Comparison of ENCODE assay signal across 1 cellular context in the genomic region with DNA sequence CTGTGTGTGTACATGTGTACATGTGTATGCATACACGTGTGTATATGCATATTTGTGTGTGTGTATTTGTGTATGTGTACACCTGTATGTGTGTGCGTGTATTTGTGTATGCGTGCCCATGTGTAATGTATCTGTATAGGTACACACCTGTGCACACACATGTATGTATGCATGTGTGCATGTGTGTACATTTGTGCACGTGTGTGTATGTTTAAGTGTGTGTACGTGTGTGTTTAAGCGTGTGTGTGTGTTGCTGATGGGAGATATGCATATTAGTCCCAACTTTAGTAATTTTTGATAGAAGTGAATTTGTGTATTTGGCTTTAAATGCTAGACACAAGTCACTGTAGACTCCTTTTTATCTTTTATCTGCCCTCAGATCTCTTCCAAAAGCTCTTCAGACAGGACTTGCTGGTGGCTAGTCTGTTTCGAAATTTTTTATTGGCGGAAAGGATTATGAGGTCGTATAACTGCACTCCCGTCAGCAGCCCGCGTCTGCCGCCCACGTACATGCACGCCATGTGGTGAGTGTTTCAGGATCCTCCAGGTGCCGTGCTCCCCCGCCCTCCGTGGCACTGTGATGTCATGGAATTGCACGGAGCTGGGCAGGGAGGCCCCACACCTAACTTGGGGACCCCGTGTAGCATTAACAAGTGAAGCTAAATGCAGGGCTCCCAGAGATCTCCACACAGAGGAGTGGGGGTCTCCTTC.
TF ChIP-seq lines count a peak whose summit lies in the region.

No MANE protein-coding gene starts in this region.

TF ChIP-seq in HepG2, 621 proteins besides CTCF, POLR2A, EP300 and RAD21 (continued from another document):
- TF ChIP-seq ASH2L (IDR thresholded peaks at IDR 0.05; ENCODE audit: insufficient read length, low read depth, low read length) (no peak), ZNF460 (CRISPR knock-in tag; IDR thresholded peaks at IDR 0.05; ENCODE audit: borderline replicate concordance) (no peak)
